Comparison of ENCODE assay signal across 23 cellular contexts in the genomic region with DNA sequence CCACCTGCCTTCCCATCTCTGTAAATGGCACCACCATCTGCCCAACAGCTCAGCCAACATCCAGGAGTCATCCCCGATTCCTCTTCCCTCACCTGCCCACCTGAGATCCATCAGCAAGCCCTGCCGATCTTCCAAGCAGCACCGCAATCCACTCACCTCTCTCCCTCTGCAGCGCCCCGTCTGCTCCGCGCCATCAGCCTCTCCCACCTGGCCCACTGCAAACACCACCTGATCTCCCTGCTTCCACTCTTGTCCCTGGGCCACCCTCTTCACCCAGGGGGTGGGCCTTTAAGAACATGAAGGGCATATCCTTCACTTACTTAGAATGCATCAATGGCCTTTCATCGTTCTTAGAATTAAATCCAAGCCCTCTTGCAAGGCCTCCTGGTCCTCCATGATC.
"Had no signal": no experiment of that assay in that cellular context is flagged by ENCODE, and none has a peak within 500 bp of the region (broad histone marks: within the 10 kb centered on the region; RNA-seq: fewer than 3 reads in every experiment).

No MANE protein-coding gene starts in this region.

- DNase-seq: effector memory CD8-positive, alpha-beta T cell; erythroblast; esophagus squamous epithelium; foreskin melanocyte; glutamatergic neuron; heart right ventricle; hippocampal formation; left cardiac atrium; left lung; mammary epithelial cell; naive thymus-derived CD8-positive, alpha-beta T cell; nephron progenitor cell; occipital lobe; ovary; spleen; stimulated activated CD4-positive, alpha-beta T cell treated with anti-CD3 and anti-CD28 coated beads, Interleukin-4, amount 100 ng/mL, for 4 hours; transverse colon; upper lobe of right lung; uterus had no signal

- H3K4me1 ChIP-seq: esophagus squamous epithelium, left lung, right atrium auricular region, spleen, suprapubic skin, transverse colon, upper lobe of right lung had no signal

- H3K4me3 ChIP-seq: esophagus squamous epithelium, heart right ventricle, left lung, ovary, right atrium auricular region, skin epidermis, spleen, suprapubic skin, transverse colon, upper lobe of right lung, uterus had no signal

- H3K27ac ChIP-seq: esophagus squamous epithelium, heart right ventricle, left lung, right atrium auricular region, skin epidermis, spleen, suprapubic skin, transverse colon, upper lobe of right lung, uterus had no signal

- H3K27me3 ChIP-seq: ovary, right atrium auricular region, transverse colon, upper lobe of right lung, uterus had no signal

- H3K36me3 ChIP-seq: esophagus squamous epithelium, heart right ventricle, left lung, ovary, right atrium auricular region, spleen, suprapubic skin, transverse colon, upper lobe of right lung, uterus had no signal

- ATAC-seq: effector memory CD8-positive, alpha-beta T cell; heart right ventricle; left cardiac atrium; left lung; naive thymus-derived CD8-positive, alpha-beta T cell; stimulated activated memory B cell treated with anti-CD40 and anti-IgM and Interleukin-4, amounts not matched to agents 10 μg/mL and 1 μg/mL and 100 μg/mL, for 72 hours; upper lobe of right lung had no signal
